In genomic region chr22:19972251-19972650, GRCh38 we compare ENCODE assay signal across 23 cellular contexts.
"Had no signal": no experiment of that assay in that cellular context is flagged by ENCODE, and none has a peak within 500 bp of the region (broad histone marks: within the 10 kb centered on the region; RNA-seq: fewer than 3 reads in every experiment).

No MANE protein-coding gene starts in this region.

- H3K27me3 ChIP-seq: gastroesophageal sphincter, tibial artery, uterus had no signal

- ATAC-seq: gastroesophageal sphincter, mucosa of descending colon, SK-N-SH treated with all-trans-retinoic acid at 6 μM for 48 hours, WTC11 had no signal

- H3K4me3 Mint-ChIP-seq: activated naive CD8-positive, alpha-beta T cell treated with anti-CD3 and anti-CD28 coated beads for 36 hours; stimulated activated naive CD8-positive, alpha-beta T cell treated with anti-CD3 and anti-CD28 coated beads, Interleukin-15, Interleukin-2, amounts not matched to agents 100 ng/mL and 50 ng/mL, for 24 hours; WTC11 had no signal

- H3K9me3 ChIP-seq: gastroesophageal sphincter, lower lobe of right lung, mucosa of descending colon, tibial artery, uterus had no signal

- DNase-seq: activated CD4-positive, alpha-beta T cell treated with anti-CD3 and anti-CD28 coated beads, Interleukin-2, amount 50 U/mL, for 4 hours; activated naive CD8-positive, alpha-beta T cell treated with anti-CD3 and anti-CD28 coated beads for 36 hours; cerebellar nuclear complex; head of caudate nucleus; hypothalamus; left cardiac atrium; mesendoderm; retina; stimulated activated CD4-positive, alpha-beta T cell treated with anti-CD3 and anti-CD28 coated beads, Interleukin-2, amount 100 ng/mL, for 48 hours; substantia nigra; tibial artery; uterus had no signal

- H3K36me3 ChIP-seq: uterus had no signal

- H3K36me3 Mint-ChIP-seq: activated naive CD8-positive, alpha-beta T cell treated with anti-CD3 and anti-CD28 coated beads for 36 hours had no signal

- H3K4me1 ChIP-seq: uterus had no signal

- H3K27me3 Mint-ChIP-seq: activated naive CD8-positive, alpha-beta T cell treated with anti-CD3 and anti-CD28 coated beads for 36 hours; progenitor cell of endocrine pancreas; stimulated activated naive CD8-positive, alpha-beta T cell treated with anti-CD3 and anti-CD28 coated beads, Interleukin-15, Interleukin-2, amounts not matched to agents 100 ng/mL and 50 ng/mL, for 24 hours had no signal

- H3K27ac Mint-ChIP-seq: activated naive CD8-positive, alpha-beta T cell treated with anti-CD3 and anti-CD28 coated beads for 36 hours; progenitor cell of endocrine pancreas; stimulated activated naive CD8-positive, alpha-beta T cell treated with anti-CD3 and anti-CD28 coated beads, Interleukin-15, Interleukin-2, amounts not matched to agents 100 ng/mL and 50 ng/mL, for 24 hours; WTC11 had no signal

- H3K4me3 ChIP-seq: coronary artery, gastroesophageal sphincter, mucosa of descending colon, tibial artery, uterus had no signal

- H3K27ac ChIP-seq: lower lobe of right lung, uterus had no signal

- FAIRE-seq: bronchial epithelial cell, islet of Langerhans, TTC549 had no signal

- H3K9me3 Mint-ChIP-seq: activated naive CD8-positive, alpha-beta T cell treated with anti-CD3 and anti-CD28 coated beads for 36 hours; stimulated activated naive CD8-positive, alpha-beta T cell treated with anti-CD3 and anti-CD28 coated beads, Interleukin-15, Interleukin-2, amounts not matched to agents 100 ng/mL and 50 ng/mL, for 24 hours; WTC11 had no signal
